In the genomic region with DNA sequence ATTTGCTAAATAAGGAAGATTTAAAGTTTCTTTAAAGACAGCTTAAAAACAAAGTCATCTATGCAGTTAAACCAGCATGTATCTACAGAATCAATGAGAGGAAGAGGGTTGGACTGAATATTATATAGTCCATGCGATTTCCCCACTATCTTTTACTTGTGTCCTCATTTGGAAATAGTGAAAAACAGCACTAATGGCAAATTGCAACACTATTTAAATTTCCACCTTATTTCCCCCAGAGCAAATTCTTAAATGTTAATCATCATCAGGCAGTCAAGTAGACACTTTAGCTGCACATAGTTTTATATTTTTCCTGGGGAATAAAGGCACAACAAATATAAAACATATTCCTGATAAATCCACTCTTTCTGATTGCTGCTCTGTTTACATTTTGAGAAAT, we compare ENCODE assay signal across 16 cellular contexts.
DNase-seq lines count a peak whose midpoint lies in the region; TF ChIP-seq lines count a peak whose summit lies in the region.
"Had no signal": no experiment of that assay in that cellular context is flagged by ENCODE, and none has a peak within 500 bp of the region (broad histone marks: within the 10 kb centered on the region; RNA-seq: fewer than 3 reads in every experiment).

No MANE protein-coding gene starts in this region.

- no peaks in the 10 kb centered on the region for H3K36me3 Mint-ChIP-seq in Calu3 (ENCODE audit: insufficient read depth, unreplicated experiment)
- H3K36me3 Mint-ChIP-seq: CD8-positive, alpha-beta T cell had no signal

- H3K27ac ChIP-seq in angular gyrus (ENCODE audit: low read depth, low read length): peak overlapping the region; percentile 83
- H3K27ac ChIP-seq: BLaER1 treated with 17β-estradiol and CSF1 and Interleukin-3, amounts not matched to agents 10 nM and 100 nM; PC-9; RWPE1 had no signal

- intact Hi-C loops in Calu3 (cut with micrococcal nuclease; ENCODE audit: unreplicated experiment) (no loop called here), cardiac septum (cut with DNase I) (no loop called here)

- H3K4me1 Mint-ChIP-seq in Calu3 (ENCODE audit: low read depth, unreplicated experiment): peaks cover 10% of the 10 kb centered on the region

- H3K4me2 ChIP-seq in skeletal muscle satellite cell (ENCODE audit: low read length): peak overlapping the region; percentile 71
- H3K4me2 ChIP-seq: PC-9 had no signal

- H3K4me3 ChIP-seq in skeletal muscle satellite cell (ENCODE audit: low read length): peak overlapping the region; percentile 52
- H3K4me3 ChIP-seq: BLaER1 treated with 17β-estradiol and CSF1 and Interleukin-3, amounts not matched to agents 10 nM and 100 nM; K562; PC-9 had no signal

- no peak for TF ChIP-seq CTCF in Calu3 (IDR thresholded peaks at IDR 0.05; ENCODE audit: unreplicated experiment)

- no peaks in the 10 kb centered on the region for H3K27me3 Mint-ChIP-seq in Calu3 (ENCODE audit: unreplicated experiment)

- DNase-seq in Calu3 (no peak), globus pallidus (ENCODE audit: low spot score) (peak; percentile 48), cardiac septum (ENCODE audit: low spot score) (no peak)
- no peak for DNase-seq in stimulated activated CD4-positive, alpha-beta T cell treated with anti-CD3 and anti-CD28 coated beads, Interleukin-15, amount 100 ng/mL, for 24 hours
- no peak for DNase-seq in stimulated activated CD4-positive, alpha-beta T cell treated with anti-CD3 and anti-CD28 coated beads, Interleukin-12 subunit alpha, Interleukin-12 subunit beta, amount 100 ng/mL, for 4 hours
- DNase-seq: CD8-positive, alpha-beta T cell; DMS79; NCI-H1694; NCI-H510A; PC-9; SIG-M5 had no signal

- H3K4me3 Mint-ChIP-seq in Calu3 (ENCODE audit: low read depth, unreplicated experiment): no peak overlapping the region
- H3K4me3 Mint-ChIP-seq: CD8-positive, alpha-beta T cell had no signal

- no peak overlapping the region for H3K9ac ChIP-seq in skeletal muscle satellite cell (ENCODE audit: low read depth, low read length)
- H3K9ac ChIP-seq: BLaER1 treated with 17β-estradiol and CSF1 and Interleukin-3, amounts not matched to agents 10 nM and 100 nM had no signal

- H3K4me1 ChIP-seq in skeletal muscle satellite cell (ENCODE audit: control insufficient read depth, insufficient read depth, low read length): peaks cover 31% of the 10 kb centered on the region

- CTCF ChIA-PET in Calu3 (lab: Charles Lee): no interaction called here

- H3K9me3 Mint-ChIP-seq in Calu3 (ENCODE audit: low read depth, unreplicated experiment): peaks cover 2% of the 10 kb centered on the region
- H3K9me3 Mint-ChIP-seq: CD8-positive, alpha-beta T cell had no signal

- H3K36me3 ChIP-seq in skeletal muscle satellite cell (ENCODE audit: insufficient read depth, low read length): no peaks in the 10 kb centered on the region
- H3K36me3 ChIP-seq: BLaER1 treated with 17β-estradiol and CSF1 and Interleukin-3, amounts not matched to agents 10 nM and 100 nM had no signal

- peak overlapping the region; percentile 63 for H3K27ac Mint-ChIP-seq in Calu3 (ENCODE audit: unreplicated experiment)
- H3K27ac Mint-ChIP-seq: CD8-positive, alpha-beta T cell had no signal

- H3K9me3 ChIP-seq in skeletal muscle satellite cell (replicated peaks; ENCODE audit: low read length): no peaks in the 10 kb centered on the region
- H3K9me3 ChIP-seq: BLaER1 treated with 17β-estradiol and CSF1 and Interleukin-3, amounts not matched to agents 10 nM and 100 nM had no signal

- BruUV-seq in Calu3 (replicated peaks; lab: Mats Ljungman, UMichigan): no TSS peak

- no peaks in the 10 kb centered on the region for H3K27me3 ChIP-seq in skeletal muscle satellite cell (ENCODE audit: control insufficient read depth, insufficient read depth, low read length)
- H3K27me3 ChIP-seq: BLaER1 treated with 17β-estradiol and CSF1 and Interleukin-3, amounts not matched to agents 10 nM and 100 nM had no signal
